In the genomic region with DNA sequence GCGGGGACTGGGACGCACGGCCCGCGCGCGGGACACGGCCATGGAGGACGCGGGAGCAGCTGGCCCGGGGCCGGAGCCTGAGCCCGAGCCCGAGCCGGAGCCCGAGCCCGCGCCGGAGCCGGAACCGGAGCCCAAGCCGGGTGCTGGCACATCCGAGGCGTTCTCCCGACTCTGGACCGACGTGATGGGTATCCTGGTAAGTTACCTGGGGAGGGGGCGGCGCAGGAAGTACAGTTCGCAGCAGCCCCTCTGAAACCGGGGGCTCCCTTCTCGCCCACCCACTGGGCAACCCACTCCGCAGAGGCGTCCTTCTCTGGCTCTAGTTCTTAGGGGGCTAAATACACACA, we compare ENCODE assay signal across 8 cellular contexts. TPM values are rescaled to one million over a fixed set of nuclear protein-coding genes. Genes with fewer than 3 reads are reported as not detected.
DNase-seq lines count a peak whose midpoint lies in the region; ATAC-seq and TF ChIP-seq lines count a peak whose summit lies in the region.

No MANE protein-coding gene starts in this region.

- peak overlapping the region; percentile 71 for H3K4me3 ChIP-seq in SJCRH30

- peaks cover 6% of the 10 kb centered on the region; the same call in 1 of the 2 replicates for H3K4me1 ChIP-seq in SJCRH30
- no peaks in the 10 kb centered on the region for H3K4me1 ChIP-seq in foreskin keratinocyte

- H3K27ac ChIP-seq in SJCRH30 = no peak overlapping the region
- peak overlapping the region; percentile 58 for H3K27ac ChIP-seq in foreskin keratinocyte

- DNase-seq in SJCRH30 (no peak), foreskin keratinocyte (no peak), retina (peak; percentile 51), NK-92 (lab: John Stamatoyannopoulos, UW; ENCODE audit: unreplicated experiment) (no peak)
- DNase-seq in stimulated activated CD4-positive, alpha-beta T cell treated with anti-CD3 and anti-CD28 coated beads, Interleukin-12 subunit alpha, Interleukin-12 subunit beta, amount 100 ng/mL, for 4 hours = no peak

- no peak for TF ChIP-seq CTCF in foreskin keratinocyte (conservative IDR thresholded peaks at IDR 0.05)

- H3K36me3 ChIP-seq in SJCRH30 = no peaks in the 10 kb centered on the region

- ATAC-seq in GM18517 (IDR thresholded peaks at IDR 0.05; ENCODE audit: unreplicated experiment) (peak; percentile 3), foreskin keratinocyte (no peak), HG02981 (IDR thresholded peaks at IDR 0.05; ENCODE audit: unreplicated experiment) (no peak), GM18519 (IDR thresholded peaks at IDR 0.05; ENCODE audit: low FRiP score, unreplicated experiment) (no peak)

- no peaks in the 10 kb centered on the region for H3K9me3 ChIP-seq in SJCRH30 (replicated peaks)

- no peaks in the 10 kb centered on the region for H3K27me3 ChIP-seq in SJCRH30
- H3K27me3 ChIP-seq in foreskin keratinocyte = no peaks in the 10 kb centered on the region

RNA-seq across cellular contexts. Expression of a gene that starts 0.4 kb away (rescaled TPM):
- total RNA-seq in SJCRH30 (2014; rRNA removed; shearing (Covaris generic)) = 32.8 and 33.8 TPM in 2 replicates
- 7.3 and 7.8 TPM in 2 replicates for total RNA-seq in foreskin keratinocyte
- 1.3 and 1.4 TPM in 2 replicates for polyA plus RNA-seq in foreskin keratinocyte
